Comparison of ENCODE assay signal across 13 cellular contexts in the genomic region with DNA sequence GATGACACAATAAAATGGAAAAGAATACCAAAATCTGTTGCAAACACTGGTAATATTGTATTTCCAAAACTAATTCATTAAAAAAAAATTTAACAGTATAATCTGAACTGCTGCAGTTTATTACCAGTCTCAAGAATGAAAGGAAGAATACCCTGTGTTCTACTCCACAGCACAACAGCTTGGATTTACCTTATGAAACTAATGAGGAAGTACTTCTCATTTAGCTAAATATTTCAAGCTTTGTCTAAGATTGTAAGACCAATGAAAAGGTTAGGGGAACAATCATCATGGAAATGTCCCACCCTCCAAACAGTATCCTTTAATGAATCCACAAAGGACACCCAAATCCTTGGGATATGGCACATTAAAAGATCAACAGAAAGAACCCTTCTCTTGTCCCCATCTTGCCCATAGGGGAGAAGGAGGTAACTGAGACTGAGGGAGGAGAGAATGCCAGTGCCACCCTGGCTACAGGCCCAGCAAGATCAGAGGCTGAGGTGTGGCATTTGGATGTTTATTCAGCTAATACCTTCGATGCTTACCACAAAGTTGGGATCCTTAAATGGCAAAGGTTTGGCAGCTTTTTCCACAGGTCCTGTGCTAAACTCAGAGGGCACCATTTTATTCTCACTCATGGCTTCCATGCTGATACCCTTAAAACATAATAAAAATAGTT. TPM values are rescaled to one million over a fixed set of nuclear protein-coding genes. Genes with fewer than 3 reads are reported as not detected.
A peak's percentile ranks its signal among the peaks of the same experiment; 100 is the strongest.
DNase-seq lines count a peak whose midpoint lies in the region; ATAC-seq, FAIRE-seq and TF ChIP-seq lines count a peak whose summit lies in the region.
"Had no signal": no experiment of that assay in that cellular context is flagged by ENCODE, and none has a peak within 500 bp of the region (broad histone marks: within the 10 kb centered on the region; RNA-seq: fewer than 3 reads in every experiment).

No MANE protein-coding gene starts in this region.

- no peaks in the 10 kb centered on the region for H3K27me3 Mint-ChIP-seq in astrocyte (ENCODE audit: low read depth, unreplicated experiment)
- H3K27me3 Mint-ChIP-seq in stimulated activated memory B cell treated with anti-CD40 and anti-IgM and Interleukin-4, amounts not matched to agents 10 μg/mL and 1 μg/mL and 100 μg/mL, for 72 hours: no peaks in the 10 kb centered on the region
- H3K27me3 Mint-ChIP-seq in CD4-positive, alpha-beta T cell: no peaks in the 10 kb centered on the region
- H3K27me3 Mint-ChIP-seq: activated CD4-positive, alpha-beta memory T cell treated with anti-CD3 and anti-CD28 coated beads for 36 hours; CD4-positive, alpha-beta memory T cell had no signal

- no peak for FAIRE-seq in astrocyte (lab: Jason Lieb, UNC)
- FAIRE-seq: pancreas had no signal

- H3K9me3 ChIP-seq in HCT116 (ENCODE audit: control insufficient read depth in 1 of 2, insufficient read depth in 1 of 2, low read depth in 1 of 2, low read length in 2 of 2) (no peaks in the 10 kb centered on the region), astrocyte (ENCODE audit: insufficient read depth, low read depth, low read length) (no peaks in the 10 kb centered on the region), left lung (no peaks in the 10 kb centered on the region)
- no peaks in the 10 kb centered on the region for H3K9me3 ChIP-seq in CD4-positive, alpha-beta T cell (ENCODE audit: control insufficient read depth, low read length)
- H3K9me3 ChIP-seq: ascending aorta, pancreas had no signal

- H3K27ac Mint-ChIP-seq in astrocyte (ENCODE audit: unreplicated experiment): no peak overlapping the region
- peak overlapping the region; percentile 68 for H3K27ac Mint-ChIP-seq in stimulated activated memory B cell treated with anti-CD40 and anti-IgM and Interleukin-4, amounts not matched to agents 10 μg/mL and 1 μg/mL and 100 μg/mL, for 72 hours
- no peak overlapping the region for H3K27ac Mint-ChIP-seq in CD4-positive, alpha-beta T cell
- H3K27ac Mint-ChIP-seq: activated CD4-positive, alpha-beta memory T cell treated with anti-CD3 and anti-CD28 coated beads for 36 hours had no signal

- intact Hi-C loops in HCT116 (cut with micrococcal nuclease) (no loop called here), left lung (cut with DNase I) (no loop called here)
- intact Hi-C loops in CD4-positive, alpha-beta T cell (cut with DNase I, micrococcal nuclease): no loop called here

- H4K20me1 ChIP-seq in HCT116 (ENCODE audit: insufficient read depth) (no peaks in the 10 kb centered on the region), astrocyte (ENCODE audit: insufficient read depth, low read length) (no peaks in the 10 kb centered on the region)

- H3K9me2 ChIP-seq in HCT116 (ENCODE audit: insufficient read depth): no peaks in the 10 kb centered on the region

- no peak for TF ChIP-seq RAD21 in HCT116 (IDR thresholded peaks at IDR 0.05; ENCODE audit: low read depth)

- no peak overlapping the region; a peak in 1 of 4 replicates for H3K4me3 ChIP-seq in HCT116 (replicated peaks in 1 of 2; ENCODE audit: low read depth in 1 of 2, low read length in 2 of 2)
- H3K4me3 ChIP-seq in astrocyte (ENCODE audit: insufficient read depth, low read depth, low read length): no peak overlapping the region
- H3K4me3 ChIP-seq in left lung: no peak overlapping the region
- H3K4me3 ChIP-seq: ascending aorta, pancreas had no signal

- H3K36me3 Mint-ChIP-seq in astrocyte (ENCODE audit: low read depth, unreplicated experiment): peaks cover 3% of the 10 kb centered on the region
- peaks cover 28% of the 10 kb centered on the region for H3K36me3 Mint-ChIP-seq in stimulated activated memory B cell treated with anti-CD40 and anti-IgM and Interleukin-4, amounts not matched to agents 10 μg/mL and 1 μg/mL and 100 μg/mL, for 72 hours
- H3K36me3 Mint-ChIP-seq in CD4-positive, alpha-beta T cell (ENCODE audit: low read depth): peaks cover 49% of the 10 kb centered on the region

- TF ChIP-seq POLR2A in HCT116 (IDR thresholded peaks at IDR 0.05; ENCODE audit: borderline replicate concordance, extremely low read depth, insufficient read depth, insufficient read length): no peak

- H3K36me3 ChIP-seq in HCT116 (ENCODE audit: control insufficient read depth in 1 of 2, insufficient read depth in 2 of 2, low read length in 2 of 2) (no peaks in the 10 kb centered on the region), astrocyte (ENCODE audit: insufficient read depth, low read length) (no peaks in the 10 kb centered on the region), left lung (no peaks in the 10 kb centered on the region)
- H3K36me3 ChIP-seq: ascending aorta, pancreas had no signal

- CTCF ChIA-PET in HCT116 (lab: Charles Lee): no interaction called here
- CTCF ChIA-PET in CD4-positive, alpha-beta T cell (lab: Charles Lee): interaction anchor here (0.7 kb wide), 1 partner anchor 14 kb away, joined by 3 read pairs; no protein-coding TSS in a partner anchor

- peaks cover 14% of the 10 kb centered on the region for H3K4me1 Mint-ChIP-seq in astrocyte (ENCODE audit: low read depth, unreplicated experiment)
- H3K4me1 Mint-ChIP-seq in stimulated activated memory B cell treated with anti-CD40 and anti-IgM and Interleukin-4, amounts not matched to agents 10 μg/mL and 1 μg/mL and 100 μg/mL, for 72 hours: peaks cover 39% of the 10 kb centered on the region
- H3K4me1 Mint-ChIP-seq in CD4-positive, alpha-beta T cell (ENCODE audit: low read depth): peaks cover 11% of the 10 kb centered on the region

- ATAC-seq in HCT116 (peak; percentile 31; the same call in 1 of the 2 replicates), left lung (peak; percentile 85), GM21723 (IDR thresholded peaks at IDR 0.05; ENCODE audit: unreplicated experiment) (no peak)
- no peak for ATAC-seq in stimulated activated memory B cell treated with anti-CD40 and anti-IgM and Interleukin-4, amounts not matched to agents 10 μg/mL and 1 μg/mL and 100 μg/mL, for 72 hours
- no peak for ATAC-seq in CD4-positive, alpha-beta T cell (ENCODE audit: poor library complexity)

- H3K79me2 ChIP-seq in HCT116 (ENCODE audit: insufficient read depth, low read length) (peaks cover 6% of the 10 kb centered on the region), astrocyte (ENCODE audit: insufficient read depth, low read length) (peaks cover 50% of the 10 kb centered on the region)

- no peaks in the 10 kb centered on the region for H3K27me3 ChIP-seq in HCT116 (ENCODE audit: insufficient read depth, low read length)
- H3K27me3 ChIP-seq in astrocyte (ENCODE audit: insufficient read depth, low read length): no peaks in the 10 kb centered on the region
- H3K27me3 ChIP-seq in left lung: no peaks in the 10 kb centered on the region
- no peaks in the 10 kb centered on the region for H3K27me3 ChIP-seq in CD4-positive, alpha-beta T cell (ENCODE audit: control insufficient read depth, insufficient read depth, low read length)
- H3K27me3 ChIP-seq: ascending aorta, pancreas had no signal

- H3K4me3 Mint-ChIP-seq in astrocyte (ENCODE audit: unreplicated experiment): no peak overlapping the region
- no peak overlapping the region for H3K4me3 Mint-ChIP-seq in stimulated activated memory B cell treated with anti-CD40 and anti-IgM and Interleukin-4, amounts not matched to agents 10 μg/mL and 1 μg/mL and 100 μg/mL, for 72 hours
- no peak overlapping the region for H3K4me3 Mint-ChIP-seq in CD4-positive, alpha-beta T cell
- H3K4me3 Mint-ChIP-seq: activated CD4-positive, alpha-beta memory T cell treated with anti-CD3 and anti-CD28 coated beads for 36 hours; CD4-positive, alpha-beta memory T cell had no signal

- POLR2A ChIA-PET in HCT116 (lab: Charles Lee): interaction anchor here (0.6 to 2.3 kb wide), 2 partner anchors 18 to 264 kb away, joined by 6 to 17 read pairs; a partner anchor contains a TSS
- POLR2A ChIA-PET in CD4-positive, alpha-beta T cell (lab: Charles Lee): interaction anchor here (2.0 kb wide), 1 partner anchor 18 kb away, joined by 8 read pairs; a partner anchor contains a TSS

- H2AFZ ChIP-seq in HCT116 (ENCODE audit: low read depth, low read length, poor library complexity, severe bottlenecking) (no peak overlapping the region), astrocyte (ENCODE audit: low read depth, low read length) (no peak overlapping the region)

- RAD21 ChIA-PET in HCT116 (lab: Charles Lee; ENCODE audit: low non-redundant PET in 1 of 2, low total read pairs in 2 of 2, uncharacterized antibody in 2 of 2, unreplicated experiment in 2 of 2): no interaction called here

- H3K27ac ChIP-seq in HCT116 (ENCODE audit: low read depth, low read length): peak overlapping the region; percentile 63; the same call in 1 of the 2 replicates
- peak overlapping the region; percentile 94 for H3K27ac ChIP-seq in astrocyte (ENCODE audit: low read depth, low read length)
- H3K27ac ChIP-seq in left lung: peak overlapping the region in 1 of 2 donors; percentile 29
- H3K27ac ChIP-seq in CD4-positive, alpha-beta T cell (ENCODE audit: low read depth, low read length): no peak overlapping the region
- H3K27ac ChIP-seq: ascending aorta, pancreas had no signal

- H3K4me1 ChIP-seq in HCT116 (ENCODE audit: control insufficient read depth in 1 of 2, insufficient read depth in 2 of 2, low read length in 2 of 2): peaks cover 40 to 46% of the 10 kb centered on the region in 2 experiments
- H3K4me1 ChIP-seq in astrocyte (ENCODE audit: insufficient read depth, low read length): peaks cover 30% of the 10 kb centered on the region
- H3K4me1 ChIP-seq in left lung: peaks cover 3 to 41% of the 10 kb centered on the region in 2 donors
- H3K4me1 ChIP-seq: ascending aorta had no signal

- no peaks in the 10 kb centered on the region for H3K9me3 Mint-ChIP-seq in astrocyte (ENCODE audit: unreplicated experiment)
- no peaks in the 10 kb centered on the region for H3K9me3 Mint-ChIP-seq in stimulated activated memory B cell treated with anti-CD40 and anti-IgM and Interleukin-4, amounts not matched to agents 10 μg/mL and 1 μg/mL and 100 μg/mL, for 72 hours
- no peaks in the 10 kb centered on the region for H3K9me3 Mint-ChIP-seq in CD4-positive, alpha-beta T cell
- H3K9me3 Mint-ChIP-seq: activated CD4-positive, alpha-beta memory T cell treated with anti-CD3 and anti-CD28 coated beads for 36 hours; CD4-positive, alpha-beta memory T cell had no signal

- BruUV-seq in HCT116 (replicated peaks; lab: Mats Ljungman, UMichigan): no TSS peak

- DNase-seq in HCT116 (ENCODE audit: low read depth, low spot score) (no peak), astrocyte (ENCODE audit: low read depth) (no peak), left lung (no peak)
- DNase-seq in CD4-positive, alpha-beta T cell: no peak
- DNase-seq in stimulated activated CD8-positive, alpha-beta memory T cell treated with anti-CD3 and anti-CD28 coated beads, Interleukin-4, amount 100 ng/mL, for 48 hours: no peak
- DNase-seq: activated CD4-positive, alpha-beta memory T cell treated with anti-CD3 and anti-CD28 coated beads for 36 hours; CD4-positive, alpha-beta memory T cell; dermis blood vessel endothelial cell; NCI-H2029 treated with DMSO at 0.1 percent for 48 hours; pancreas had no signal

- H3K9ac ChIP-seq in HCT116 (ENCODE audit: low read length) (peak overlapping the region; percentile 47), astrocyte (ENCODE audit: low read length) (peak overlapping the region; percentile 68)

- H3K4me2 ChIP-seq in HCT116 (ENCODE audit: low read length) (peak overlapping the region; percentile 62), astrocyte (ENCODE audit: low read length) (no peak overlapping the region)

- no peak for TF ChIP-seq CTCF in HCT116 (IDR thresholded peaks at IDR 0.05 in 2 of 3, conservative IDR thresholded peaks at IDR 0.05 in 1 of 3; ENCODE audit: borderline replicate concordance in 1 of 3, insufficient read depth in 1 of 3, low read depth in 2 of 3, low read length in 2 of 3)
- no peak for TF ChIP-seq CTCF in astrocyte (IDR thresholded peaks at IDR 0.05; ENCODE audit: insufficient read depth, low read depth, low read length)
- no peak for TF ChIP-seq CTCF in left lung (IDR thresholded peaks at IDR 0.05)
- no peak for TF ChIP-seq CTCF in CD4-positive, alpha-beta T cell (IDR thresholded peaks at IDR 0.05)

RNA-seq across cellular contexts. Expression of a gene that starts 17.7 kb away (rescaled TPM):
- total RNA-seq in HCT116 (2021; ENCODE audit: unreplicated experiment) (30.7 TPM), astrocyte (21.1 and 24.6 TPM in 2 replicates), left lung (10 to 100 TPM; 27.0 to 28.0 TPM)
- polyA plus RNA-seq in HCT116 (2012): 19.5 and 25.0 TPM in 2 replicates
- 10 to 100 TPM; 13.0 to 16.0 TPM for total RNA-seq in CD4-positive, alpha-beta T cell

Comparison
In these comparisons a context has a peak if more than half of its experiments do, and no peak if none do; other contexts are left out.
1. ATAC-seq: peak in HCT116 (single experiment) and left lung (single experiment); none in stimulated activated memory B cell treated with anti-CD40 and anti-IgM and Interleukin-4, amounts not matched to agents 10 μg/mL and 1 μg/mL and 100 μg/mL, for 72 hours (single experiment), GM21723 (single experiment) and CD4-positive, alpha-beta T cell (single experiment).